23 cellular contexts compared by ENCODE assay signal in the genomic region with DNA sequence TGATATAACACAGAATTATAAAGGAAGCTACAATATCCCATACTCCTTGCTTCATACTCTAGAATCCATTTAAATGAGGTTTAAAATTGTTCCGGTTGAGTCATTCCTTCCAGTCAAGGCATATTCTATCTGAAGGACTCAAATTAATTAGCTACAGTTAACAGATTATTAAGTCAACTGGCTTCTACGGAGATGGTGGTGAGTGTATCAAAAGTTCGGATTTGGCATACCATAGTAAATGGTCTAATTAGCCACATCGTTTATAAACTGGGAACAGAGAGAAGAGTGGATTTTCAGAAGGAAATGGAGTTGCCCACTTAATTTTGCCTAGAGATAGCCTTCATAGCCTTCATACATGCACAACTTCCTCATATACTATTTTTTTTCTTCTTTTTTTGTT.
"Had no signal": no experiment of that assay in that cellular context is flagged by ENCODE, and none has a peak within 500 bp of the region (broad histone marks: within the 10 kb centered on the region; RNA-seq: fewer than 3 reads in every experiment).

No MANE protein-coding gene starts in this region.

- H3K27me3 ChIP-seq: colonic mucosa, esophagus squamous epithelium, gastrocnemius medialis, heart right ventricle, left lung had no signal

- H3K4me3 ChIP-seq: colonic mucosa, esophagus squamous epithelium, gastrocnemius medialis, heart right ventricle, left lung, lower lobe of right lung had no signal

- H3K36me3 ChIP-seq: colonic mucosa, esophagus squamous epithelium, gastrocnemius medialis, heart right ventricle, left lung, lower lobe of right lung had no signal

- H3K27ac ChIP-seq: colonic mucosa, epithelial cell of prostate, esophagus squamous epithelium, gastrocnemius medialis, heart right ventricle, left lung, lower lobe of right lung had no signal

- H3K4me1 ChIP-seq: colonic mucosa, gastrocnemius medialis, heart right ventricle, left lung, lower lobe of right lung had no signal

- DNase-seq: colonic mucosa; cortex of kidney; effector CD8-positive, alpha-beta T cell; effector memory CD8-positive, alpha-beta T cell; endodermal cell; erythroblast; esophagus squamous epithelium; foreskin melanocyte; gastrocnemius medialis; glutamatergic neuron; head of caudate nucleus; heart right ventricle; hippocampal formation; left cardiac atrium; left lung; left ventricle myocardium superior; lower lobe of right lung; mesenchymal stem cell; naive thymus-derived CD4-positive, alpha-beta T cell had no signal

- H3K9me3 ChIP-seq: colonic mucosa, esophagus squamous epithelium, gastrocnemius medialis, heart right ventricle, left lung, lower lobe of right lung had no signal

- ATAC-seq: effector memory CD8-positive, alpha-beta T cell; gastrocnemius medialis; heart right ventricle; left cardiac atrium; left lung; left ventricle myocardium superior; lower lobe of right lung; naive thymus-derived CD4-positive, alpha-beta T cell had no signal

- FAIRE-seq: endometrium, islet of Langerhans, keratinocyte had no signal
